ENCODE assay signal across 20 cellular contexts in genomic region chr7:25060487-25061055, GRCh38.
"Had no signal": no experiment of that assay in that cellular context is flagged by ENCODE, and none has a peak within 500 bp of the region (broad histone marks: within the 10 kb centered on the region; RNA-seq: fewer than 3 reads in every experiment).

No MANE protein-coding gene starts in this region.

- H3K9me3 ChIP-seq: ovary had no signal

- H3K27me3 Mint-ChIP-seq: natural killer cell treated with Interleukin-12 subunit alpha and Interleukin-12 subunit beta and Interleukin-15 and Interleukin-18, amount 100 ng/mL, for 72 hours had no signal

- H3K4me3 ChIP-seq: coronary artery, lung, ovary had no signal

- H3K36me3 ChIP-seq: ovary had no signal

- ATAC-seq: left colon; left ventricle myocardium superior; natural killer cell treated with Interleukin-12 subunit alpha and Interleukin-12 subunit beta and Interleukin-15 and Interleukin-18, amount 100 ng/mL, for 72 hours; stimulated activated naive B cell treated with anti-CD40 and anti-IgM and Interleukin-4, amounts not matched to agents 10 μg/mL and 1 μg/mL and 100 μg/mL, for 72 hours had no signal

- H3K36me3 Mint-ChIP-seq: natural killer cell treated with Interleukin-12 subunit alpha and Interleukin-12 subunit beta and Interleukin-15 and Interleukin-18, amount 100 ng/mL, for 72 hours; stimulated activated naive B cell treated with anti-CD40 and anti-IgM and Interleukin-4, amounts not matched to agents 10 μg/mL and 1 μg/mL and 100 μg/mL, for 72 hours had no signal

- DNase-seq: effector CD4-positive, alpha-beta T cell; endodermal cell; erythroblast; foreskin melanocyte; head of caudate nucleus; hippocampal formation; left colon; left ventricle myocardium superior; mesenchymal stem cell; midbrain; ovary; right cardiac atrium; stimulated activated CD4-positive, alpha-beta T cell treated with anti-CD3 and anti-CD28 coated beads, Interleukin-15, amount 100 ng/mL, for 24 hours; stimulated activated CD4-positive, alpha-beta T cell treated with anti-CD3 and anti-CD28 coated beads, Interleukin-1b, Interleukin-23, amount 100 ng/mL, for 48 hours; stimulated activated CD4-positive, alpha-beta T cell treated with anti-CD3 and anti-CD28 coated beads, Interleukin-4, amount 100 ng/mL, for 4 hours; stimulated activated naive B cell treated with anti-CD40 and anti-IgM and Interleukin-4, amounts not matched to agents 10 μg/mL and 1 μg/mL and 100 μg/mL, for 72 hours had no signal

- H3K4me1 Mint-ChIP-seq: stimulated activated naive B cell treated with anti-CD40 and anti-IgM and Interleukin-4, amounts not matched to agents 10 μg/mL and 1 μg/mL and 100 μg/mL, for 72 hours had no signal

- H3K27ac Mint-ChIP-seq: endodermal cell; natural killer cell treated with Interleukin-12 subunit alpha and Interleukin-12 subunit beta and Interleukin-15 and Interleukin-18, amount 100 ng/mL, for 72 hours; stimulated activated naive B cell treated with anti-CD40 and anti-IgM and Interleukin-4, amounts not matched to agents 10 μg/mL and 1 μg/mL and 100 μg/mL, for 72 hours had no signal

- H3K9me3 Mint-ChIP-seq: natural killer cell treated with Interleukin-12 subunit alpha and Interleukin-12 subunit beta and Interleukin-15 and Interleukin-18, amount 100 ng/mL, for 72 hours; stimulated activated naive B cell treated with anti-CD40 and anti-IgM and Interleukin-4, amounts not matched to agents 10 μg/mL and 1 μg/mL and 100 μg/mL, for 72 hours had no signal

- H3K27me3 ChIP-seq: ovary had no signal

- H3K27ac ChIP-seq: coronary artery, ovary had no signal

- H3K4me3 Mint-ChIP-seq: endodermal cell; natural killer cell treated with Interleukin-12 subunit alpha and Interleukin-12 subunit beta and Interleukin-15 and Interleukin-18, amount 100 ng/mL, for 72 hours; stimulated activated naive B cell treated with anti-CD40 and anti-IgM and Interleukin-4, amounts not matched to agents 10 μg/mL and 1 μg/mL and 100 μg/mL, for 72 hours had no signal

- FAIRE-seq: endothelial cell of umbilical vein had no signal
